ENCODE assay signal across 8 cellular contexts in the genomic region with DNA sequence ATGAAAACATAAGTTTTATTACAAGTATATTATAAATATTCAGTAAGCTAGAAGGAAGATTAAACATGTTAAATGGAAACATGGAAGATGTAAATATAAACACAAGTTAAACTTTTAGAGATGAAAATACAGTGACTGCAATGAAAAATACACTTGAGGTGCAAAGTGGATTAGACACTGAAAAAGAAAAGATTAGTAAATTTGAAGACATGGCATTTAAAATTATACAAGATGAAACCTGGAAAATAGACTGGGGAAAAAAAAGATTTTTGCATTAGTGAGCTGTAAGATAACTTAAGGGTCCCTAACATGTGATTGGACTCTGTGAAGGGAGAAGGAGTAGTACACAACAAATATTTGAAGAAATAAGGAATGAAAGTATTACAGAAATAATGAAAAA.
"Had no signal": no experiment of that assay in that cellular context is flagged by ENCODE, and none has a peak within 500 bp of the region (broad histone marks: within the 10 kb centered on the region; RNA-seq: fewer than 3 reads in every experiment).

No MANE protein-coding gene starts in this region.

- ATAC-seq: GM23338 had no signal

- FAIRE-seq: H1, H54, HTR-8/SVneo had no signal

- H3K4me2 ChIP-seq: GM23338 had no signal

- DNase-seq: H9, HCEC 1CT, IMR-90, KBM-7 had no signal

- H3K4me1 Mint-ChIP-seq: GM23338, H9 had no signal

- H3K27ac Mint-ChIP-seq: GM23338, H9 had no signal

- H3K4me3 ChIP-seq: GM23338 had no signal

- H3K4me3 Mint-ChIP-seq: GM23338, H9 had no signal

- H2AFZ ChIP-seq: GM23338 had no signal
